ENCODE assay signal across 8 cellular contexts in genomic region chr3:39178553-39178952, GRCh38.
DNase-seq lines count a peak whose midpoint lies in the region; ATAC-seq and TF ChIP-seq lines count a peak whose summit lies in the region.

No MANE protein-coding gene starts in this region.

- H3K4me3 ChIP-seq in RWPE2 (ENCODE audit: severe bottlenecking) (no peak overlapping the region), fibroblast of mammary gland (ENCODE audit: control insufficient read depth, low read depth, low read length) (no peak overlapping the region), rectal smooth muscle tissue (ENCODE audit: low read length) (no peak overlapping the region)

- peak; percentile 34 for DNase-seq in EL
- no peak for DNase-seq in RWPE2 (ENCODE audit: low spot score)
- peak; percentile 44 for DNase-seq in fibroblast of mammary gland (ENCODE audit: low read depth)
- no peak for DNase-seq in stimulated activated CD4-positive, alpha-beta T cell treated with anti-CD3 and anti-CD28 coated beads, Interleukin-12 subunit alpha, Interleukin-12 subunit beta, amount 100 ng/mL, for 4 hours
- DNase-seq in NCI-H1105 treated with DMSO at 0.1 percent for 48 hours (lab: John Stamatoyannopoulos, UW) = no peak
- DNase-seq in NCI-H226 = no peak
- DNase-seq in stimulated activated CD4-positive, alpha-beta T cell treated with anti-CD3 and anti-CD28 coated beads, Interleukin-4, amount 100 ng/mL, for 24 hours = no peak

- H3K27me3 ChIP-seq in RWPE2 (ENCODE audit: insufficient read depth, poor library complexity, severe bottlenecking) = no peaks in the 10 kb centered on the region
- no peaks in the 10 kb centered on the region for H3K27me3 ChIP-seq in rectal smooth muscle tissue (ENCODE audit: control insufficient read depth, insufficient read depth, low read length)

- no peaks in the 10 kb centered on the region for H3K9me3 ChIP-seq in RWPE2 (ENCODE audit: severe bottlenecking)

- H3K4me1 ChIP-seq in RWPE2 (ENCODE audit: insufficient read depth, poor library complexity, severe bottlenecking) (peaks cover 28% of the 10 kb centered on the region), rectal smooth muscle tissue (ENCODE audit: control insufficient read depth, insufficient read depth, low read length) (peaks cover 14% of the 10 kb centered on the region)

- H3K36me3 ChIP-seq in RWPE2 (ENCODE audit: low read depth) = no peaks in the 10 kb centered on the region
- no peaks in the 10 kb centered on the region for H3K36me3 ChIP-seq in rectal smooth muscle tissue (ENCODE audit: control insufficient read depth, insufficient read depth, low read length)

- no peak overlapping the region for H3K9ac ChIP-seq in rectal smooth muscle tissue (ENCODE audit: low read length)

- H3K27ac ChIP-seq in RWPE2 (ENCODE audit: poor library complexity, severe bottlenecking) = peak overlapping the region; percentile 68
- H3K27ac ChIP-seq in rectal smooth muscle tissue (ENCODE audit: low read depth, low read length) = peak overlapping the region; percentile 82

- TF ChIP-seq CTCF in RWPE2 (IDR thresholded peaks at IDR 0.05; ENCODE audit: poor library complexity, severe bottlenecking) (no peak), fibroblast of mammary gland (conservative IDR thresholded peaks at IDR 0.05; ENCODE audit: control insufficient read depth, insufficient read depth, low read depth, low read length) (no peak)

- no peak for ATAC-seq in RWPE2 (ENCODE audit: low read depth)

Comparison
In these comparisons a context has a peak if more than half of its experiments do, and no peak if none do; other contexts are left out.
1. DNase-seq: peak in EL (single experiment) and fibroblast of mammary gland (single experiment); none in RWPE2 (single experiment), stimulated activated CD4-positive, alpha-beta T cell treated with anti-CD3 and anti-CD28 coated beads, Interleukin-12 subunit alpha, Interleukin-12 subunit beta, amount 100 ng/mL, for 4 hours (single experiment), NCI-H1105 treated with DMSO at 0.1 percent for 48 hours (single experiment), NCI-H226 (single experiment) and stimulated activated CD4-positive, alpha-beta T cell treated with anti-CD3 and anti-CD28 coated beads, Interleukin-4, amount 100 ng/mL, for 24 hours (single experiment).